ENCODE assay signal across 24 cellular contexts in genomic region chr13:22482496-22483000, GRCh38.
"Had no signal": no experiment of that assay in that cellular context is flagged by ENCODE, and none has a peak within 500 bp of the region (broad histone marks: within the 10 kb centered on the region; RNA-seq: fewer than 3 reads in every experiment).

No MANE protein-coding gene starts in this region.

- H3K27ac Mint-ChIP-seq: activated CD8-positive, alpha-beta T cell treated with anti-CD3 and anti-CD28 coated beads for 36 hours; T-helper 1 cell treated with Interleukin-12 subunit alpha and Interleukin-12 subunit beta and Interleukin-4 antibody, amounts not matched to agents 30 μg/mL and 1 μg/mL, for 36 hours had no signal

- H3K27me3 Mint-ChIP-seq: activated CD8-positive, alpha-beta T cell treated with anti-CD3 and anti-CD28 coated beads for 36 hours had no signal

- DNase-seq: activated CD4-positive, CD25-positive, alpha-beta regulatory T cell; activated CD8-positive, alpha-beta memory T cell treated with anti-CD3 and anti-CD28 coated beads, Interleukin-2, amount 50 U/mL, for 4 hours; activated CD8-positive, alpha-beta T cell treated with anti-CD3 and anti-CD28 coated beads for 36 hours; activated naive CD4-positive, alpha-beta T cell treated with anti-CD3 and anti-CD28 coated beads, Interleukin-2, amount 50 U/mL, for 16 hours; activated T-cell treated with anti-CD3 and anti-CD28 coated beads, Interleukin-2, amount 50 U/mL, for 72 hours; aorta; IMR-90; Kasumi-1; KBM-7; NCI-H1105 treated with DMSO at 0.1 percent for 48 hours; NCI-H1436 treated with DMSO at 0.1 percent for 48 hours; NCI-H187; NCI-H2081; NCI-H510A treated with DMSO at 0.1 percent for 48 hours; NCI-H69; NK-92 treated with Interleukin-12 subunit alpha and Interleukin-12 subunit beta, amount 100 ng/mL, for 24 hours; OCI-M1; RPMI8226; SW 1271; T-helper 9 cell had no signal

- ATAC-seq: activated CD8-positive, alpha-beta T cell treated with anti-CD3 and anti-CD28 coated beads for 36 hours; Panc1; Right ventricle myocardium inferior; SK-N-SH treated with all-trans-retinoic acid at 6 μM for 48 hours had no signal

- H3K4me3 Mint-ChIP-seq: activated CD8-positive, alpha-beta T cell treated with anti-CD3 and anti-CD28 coated beads for 36 hours; activated T-cell treated with anti-CD3 and anti-CD28 coated beads, Interleukin-2, amount 50 U/mL, for 72 hours; T-helper 1 cell treated with Interleukin-12 subunit alpha and Interleukin-12 subunit beta and Interleukin-4 antibody, amounts not matched to agents 30 μg/mL and 1 μg/mL, for 36 hours had no signal
